Comparison of ENCODE assay signal across 26 cellular contexts in genomic region chr10:96263173-96263572, GRCh38. TPM values are rescaled to one million over a fixed set of nuclear protein-coding genes. Genes with fewer than 3 reads are reported as not detected.
A peak's percentile ranks its signal among the peaks of the same experiment; 100 is the strongest.
DNase-seq lines count a peak whose midpoint lies in the region; ATAC-seq lines count a peak whose summit lies in the region.
"Had no signal": no experiment of that assay in that cellular context is flagged by ENCODE, and none has a peak within 500 bp of the region (broad histone marks: within the 10 kb centered on the region; RNA-seq: fewer than 3 reads in every experiment).

No MANE protein-coding gene starts in this region.

- H3K9me3 Mint-ChIP-seq in stimulated activated memory B cell treated with anti-CD40 and anti-IgM and Interleukin-4, amounts not matched to agents 10 μg/mL and 1 μg/mL and 100 μg/mL, for 72 hours, result no peaks in the 10 kb centered on the region
- H3K9me3 Mint-ChIP-seq in stimulated activated naive CD8-positive, alpha-beta T cell treated with anti-CD3 and anti-CD28 coated beads, Interleukin-15, amount 100 ng/mL, for 72 hours, result no peaks in the 10 kb centered on the region
- H3K9me3 Mint-ChIP-seq: activated naive CD8-positive, alpha-beta T cell treated with anti-CD3 and anti-CD28 coated beads, Interleukin-2, amount 10 ng/mL, durations not matched to agents 7 days and 5 days had no signal

- peaks cover 54 to 83% of the 10 kb centered on the region in 2 donors for H3K4me1 ChIP-seq in duodenal mucosa (ENCODE audit: control insufficient read depth in 1 of 2, insufficient read depth in 2 of 2, low read length in 2 of 2)

- no peaks in the 10 kb centered on the region for H3K9me3 ChIP-seq in duodenal mucosa (ENCODE audit: control insufficient read depth in 1 of 2, low read length in 2 of 2)
- H3K9me3 ChIP-seq: ascending aorta, gastroesophageal sphincter had no signal

- H3K27ac ChIP-seq in duodenal mucosa (ENCODE audit: low read depth, low read length), result no peak overlapping the region
- H3K27ac ChIP-seq: ascending aorta, gastroesophageal sphincter, PC-9 had no signal

- H3K4me3 Mint-ChIP-seq in stimulated activated memory B cell treated with anti-CD40 and anti-IgM and Interleukin-4, amounts not matched to agents 10 μg/mL and 1 μg/mL and 100 μg/mL, for 72 hours, result peak overlapping the region; percentile 67
- H3K4me3 Mint-ChIP-seq in stimulated activated naive CD8-positive, alpha-beta T cell treated with anti-CD3 and anti-CD28 coated beads, Interleukin-15, amount 100 ng/mL, for 72 hours, result no peak overlapping the region
- H3K4me3 Mint-ChIP-seq: activated CD4-positive, alpha-beta T cell treated with anti-CD3 and anti-CD28 coated beads for 36 hours; activated CD8-positive, alpha-beta T cell treated with anti-CD3 and anti-CD28 coated beads, Interleukin-2, amount 10 ng/mL, durations not matched to agents 7 days and 5 days; activated naive CD8-positive, alpha-beta T cell treated with anti-CD3 and anti-CD28 coated beads, Interleukin-2, amount 10 ng/mL, durations not matched to agents 7 days and 5 days; CD14-positive monocyte had no signal

- peaks cover 60% of the 10 kb centered on the region for H3K36me3 Mint-ChIP-seq in stimulated activated memory B cell treated with anti-CD40 and anti-IgM and Interleukin-4, amounts not matched to agents 10 μg/mL and 1 μg/mL and 100 μg/mL, for 72 hours
- H3K36me3 Mint-ChIP-seq: activated naive CD8-positive, alpha-beta T cell treated with anti-CD3 and anti-CD28 coated beads, Interleukin-2, amount 10 ng/mL, durations not matched to agents 7 days and 5 days; CD14-positive monocyte had no signal

- H3K36me3 ChIP-seq in duodenal mucosa (ENCODE audit: control insufficient read depth in 1 of 2, insufficient read depth in 2 of 2, low read length in 2 of 2), result no peaks in the 10 kb centered on the region
- H3K36me3 ChIP-seq: ascending aorta, gastroesophageal sphincter had no signal

- in situ Hi-C loops in G401 (cut with HindIII; ENCODE audit: low sequenced_read_pairs), result no loop called here

- peak overlapping the region; percentile 18 to 61 for H3K9ac ChIP-seq in duodenal mucosa (ENCODE audit: low read depth in 1 of 2, low read length in 2 of 2)

- peak overlapping the region in 1 of 2 donors; percentile 33 for H3K4me3 ChIP-seq in duodenal mucosa (ENCODE audit: low read depth in 1 of 2, low read length in 2 of 2)
- H3K4me3 ChIP-seq: ascending aorta, gastroesophageal sphincter, PC-9 had no signal

- DNase-seq in G401 (ENCODE audit: low spot score) (peak; percentile 74), NCI-H446 treated with DMSO at 0.1 percent for 48 hours (lab: John Stamatoyannopoulos, UW) (peak; percentile 19), DMS153 (lab: John Stamatoyannopoulos, UW) (no peak), DMS53 treated with DMSO at 0.1 percent for 48 hours (lab: John Stamatoyannopoulos, UW; ENCODE audit: unreplicated experiment) (no peak)
- no peak for DNase-seq in stimulated activated naive CD8-positive, alpha-beta T cell treated with anti-CD3 and anti-CD28 coated beads, Interleukin-15, amount 100 ng/mL, for 72 hours
- DNase-seq: activated CD4-positive, alpha-beta T cell treated with anti-CD3 and anti-CD28 coated beads for 36 hours; activated CD8-positive, alpha-beta T cell treated with anti-CD3 and anti-CD28 coated beads, Interleukin-2, amount 10 ng/mL, durations not matched to agents 7 days and 5 days; activated naive CD8-positive, alpha-beta T cell treated with anti-CD3 and anti-CD28 coated beads, Interleukin-2, amount 10 ng/mL, durations not matched to agents 7 days and 5 days; activated T-cell treated with anti-CD3 and anti-CD28 coated beads for 4 hours; dermis blood vessel endothelial cell; hippocampal formation; IMR-90; left cardiac atrium; NCI-H1092 treated with DMSO at 0.1 percent for 48 hours; NCI-H2081 treated with DMSO at 0.1 percent for 48 hours; NCI-H82; PC-9; Right ventricle myocardium superior had no signal

- no peak for ATAC-seq in stimulated activated memory B cell treated with anti-CD40 and anti-IgM and Interleukin-4, amounts not matched to agents 10 μg/mL and 1 μg/mL and 100 μg/mL, for 72 hours
- ATAC-seq in stimulated activated naive CD8-positive, alpha-beta T cell treated with anti-CD3 and anti-CD28 coated beads, Interleukin-15, amount 100 ng/mL, for 72 hours, result no peak
- ATAC-seq: activated CD4-positive, alpha-beta T cell treated with anti-CD3 and anti-CD28 coated beads for 36 hours; activated CD8-positive, alpha-beta T cell treated with anti-CD3 and anti-CD28 coated beads, Interleukin-2, amount 10 ng/mL, durations not matched to agents 7 days and 5 days; left cardiac atrium had no signal

- H3K27ac Mint-ChIP-seq in stimulated activated memory B cell treated with anti-CD40 and anti-IgM and Interleukin-4, amounts not matched to agents 10 μg/mL and 1 μg/mL and 100 μg/mL, for 72 hours, result peak overlapping the region; percentile 86
- no peak overlapping the region for H3K27ac Mint-ChIP-seq in stimulated activated naive CD8-positive, alpha-beta T cell treated with anti-CD3 and anti-CD28 coated beads, Interleukin-15, amount 100 ng/mL, for 72 hours
- H3K27ac Mint-ChIP-seq: activated CD4-positive, alpha-beta T cell treated with anti-CD3 and anti-CD28 coated beads for 36 hours; activated CD8-positive, alpha-beta T cell treated with anti-CD3 and anti-CD28 coated beads, Interleukin-2, amount 10 ng/mL, durations not matched to agents 7 days and 5 days; activated naive CD8-positive, alpha-beta T cell treated with anti-CD3 and anti-CD28 coated beads, Interleukin-2, amount 10 ng/mL, durations not matched to agents 7 days and 5 days; CD14-positive monocyte had no signal

- H3K4me1 Mint-ChIP-seq in stimulated activated memory B cell treated with anti-CD40 and anti-IgM and Interleukin-4, amounts not matched to agents 10 μg/mL and 1 μg/mL and 100 μg/mL, for 72 hours, result peaks cover 93% of the 10 kb centered on the region
- peaks cover 7% of the 10 kb centered on the region for H3K4me1 Mint-ChIP-seq in stimulated activated naive CD8-positive, alpha-beta T cell treated with anti-CD3 and anti-CD28 coated beads, Interleukin-15, amount 100 ng/mL, for 72 hours
- H3K4me1 Mint-ChIP-seq: activated naive CD8-positive, alpha-beta T cell treated with anti-CD3 and anti-CD28 coated beads, Interleukin-2, amount 10 ng/mL, durations not matched to agents 7 days and 5 days had no signal

- H3K27me3 ChIP-seq in duodenal mucosa (ENCODE audit: control insufficient read depth in 1 of 2, insufficient read depth in 2 of 2, low read length in 2 of 2), result no peaks in the 10 kb centered on the region
- H3K27me3 ChIP-seq: ascending aorta had no signal

- H3K27me3 Mint-ChIP-seq in stimulated activated memory B cell treated with anti-CD40 and anti-IgM and Interleukin-4, amounts not matched to agents 10 μg/mL and 1 μg/mL and 100 μg/mL, for 72 hours, result no peaks in the 10 kb centered on the region
- no peaks in the 10 kb centered on the region for H3K27me3 Mint-ChIP-seq in stimulated activated naive CD8-positive, alpha-beta T cell treated with anti-CD3 and anti-CD28 coated beads, Interleukin-15, amount 100 ng/mL, for 72 hours
- H3K27me3 Mint-ChIP-seq: activated CD4-positive, alpha-beta T cell treated with anti-CD3 and anti-CD28 coated beads for 36 hours; activated naive CD8-positive, alpha-beta T cell treated with anti-CD3 and anti-CD28 coated beads, Interleukin-2, amount 10 ng/mL, durations not matched to agents 7 days and 5 days had no signal

RNA-seq across cellular contexts. Expression of gene BLNK, which starts 8.2 kb away (rescaled TPM):
- total RNA-seq in G401 (2014; rRNA removed; shearing (Covaris generic)), result not detected in 2 replicates
- total RNA-seq: activated CD4-positive, alpha-beta T cell treated with anti-CD3 and anti-CD28 coated beads for 36 hours; activated CD8-positive, alpha-beta T cell treated with anti-CD3 and anti-CD28 coated beads, Interleukin-2, amount 10 ng/mL, durations not matched to agents 7 days and 5 days; ascending aorta; dermis blood vessel endothelial cell; IMR-90; pulmonary artery endothelial cell; T-helper 2 cell treated with Interferon-gamma antibody and Interleukin-4, amounts not matched to agents 100 ng/mL and 5 ng/mL, for 36 hours had no signal

RNA-seq across cellular contexts. Expression of gene DNTT, which starts 41.1 kb away (rescaled TPM):
- total RNA-seq in G401 (2014; rRNA removed; shearing (Covaris generic)), result not detected in 2 replicates
- total RNA-seq: activated CD4-positive, alpha-beta T cell treated with anti-CD3 and anti-CD28 coated beads for 36 hours; activated CD8-positive, alpha-beta T cell treated with anti-CD3 and anti-CD28 coated beads, Interleukin-2, amount 10 ng/mL, durations not matched to agents 7 days and 5 days; activated naive CD8-positive, alpha-beta T cell treated with anti-CD3 and anti-CD28 coated beads, Interleukin-2, amount 10 ng/mL, durations not matched to agents 7 days and 5 days; ascending aorta; cardiac septum; dermis blood vessel endothelial cell; gastroesophageal sphincter; IMR-90; left cardiac atrium; PC-9; pulmonary artery endothelial cell; Right ventricle myocardium superior; T-helper 2 cell treated with Interferon-gamma antibody and Interleukin-4, amounts not matched to agents 100 ng/mL and 5 ng/mL, for 36 hours had no signal

Comparison
In these comparisons a context has a peak if more than half of its experiments do, and no peak if none do; other contexts are left out.
1. DNase-seq: peak in G401 (single experiment) and NCI-H446 treated with DMSO at 0.1 percent for 48 hours (single experiment); none in stimulated activated naive CD8-positive, alpha-beta T cell treated with anti-CD3 and anti-CD28 coated beads, Interleukin-15, amount 100 ng/mL, for 72 hours (0 of 2), DMS153 (single experiment) and DMS53 treated with DMSO at 0.1 percent for 48 hours (single experiment).